9 cellular contexts compared by ENCODE assay signal in genomic region chr9:89426389-89426961, GRCh38.
DNase-seq lines count a peak whose midpoint lies in the region; ATAC-seq, FAIRE-seq and TF ChIP-seq lines count a peak whose summit lies in the region.
"Had no signal": no experiment of that assay in that cellular context is flagged by ENCODE, and none has a peak within 500 bp of the region (broad histone marks: within the 10 kb centered on the region; RNA-seq: fewer than 3 reads in every experiment).

No MANE protein-coding gene starts in this region.

- peak in 1 of 2 donors; percentile 4 for ATAC-seq in CD4-positive, CD25-positive, alpha-beta regulatory T cell (ENCODE audit: low read depth in 2 of 2)
- peak; percentile 68 for ATAC-seq in HG03159 (IDR thresholded peaks at IDR 0.05; ENCODE audit: unreplicated experiment)
- peak; percentile 10 to 50 for ATAC-seq in activated naive CD4-positive, alpha-beta T cell treated with anti-CD3 and anti-CD28 coated beads, Interleukin-2, amount 50 U/mL, for 72 hours

- intact Hi-C loops in thyroid gland (cut with DNase I), result no loop called here

- peak in 1 of 3 donors; percentile 46 for DNase-seq in CD4-positive, CD25-positive, alpha-beta regulatory T cell
- DNase-seq in GM19239 (ENCODE audit: insufficient read length, low spot score), result peak; percentile 67
- peak in 1 of 2 donors; percentile 76 for DNase-seq in activated naive CD4-positive, alpha-beta T cell treated with anti-CD3 and anti-CD28 coated beads, Interleukin-2, amount 50 U/mL, for 72 hours (ENCODE audit: low spot score in 2 of 2)
- DNase-seq in DMS53 (lab: John Stamatoyannopoulos, UW), result no peak
- no peak for DNase-seq in NCI-H524 treated with DMSO at 0.1 percent for 48 hours (lab: John Stamatoyannopoulos, UW)
- no peak for DNase-seq in NCI-H1694 (lab: John Stamatoyannopoulos, UW)
- no peak for DNase-seq in thyroid gland
- DNase-seq: right lobe of liver had no signal

- WGBS in thyroid gland, 2 donors, result 75 to 87% methylated on average over 13 of the region's 13 CpGs

- H3K4me1 Mint-ChIP-seq in CD4-positive, CD25-positive, alpha-beta regulatory T cell, result peaks cover 31 to 100% (median 65%) of the 10 kb centered on the region in 4 donors

- peak overlapping the region; percentile 56 to 80 (median 76) for H3K4me3 Mint-ChIP-seq in CD4-positive, CD25-positive, alpha-beta regulatory T cell

- H3K4me1 ChIP-seq in CD4-positive, CD25-positive, alpha-beta regulatory T cell (ENCODE audit: control insufficient read depth, insufficient read depth, low read length, poor library complexity, severe bottlenecking), result peaks cover 100% of the 10 kb centered on the region
- H3K4me1 ChIP-seq in thyroid gland, result peaks cover 0 to 18% of the 10 kb centered on the region in 2 donors
- H3K4me1 ChIP-seq: right lobe of liver had no signal

- H3K27me3 ChIP-seq in CD4-positive, CD25-positive, alpha-beta regulatory T cell (ENCODE audit: control insufficient read depth, insufficient read depth, low read length), result no peaks in the 10 kb centered on the region
- H3K27me3 ChIP-seq in thyroid gland, result no peaks in the 10 kb centered on the region
- H3K27me3 ChIP-seq: right lobe of liver had no signal

- no peak for TF ChIP-seq POLR2A in thyroid gland (IDR thresholded peaks at IDR 0.05)

- peaks cover 4% of the 10 kb centered on the region for H3K36me3 ChIP-seq in CD4-positive, CD25-positive, alpha-beta regulatory T cell (ENCODE audit: control insufficient read depth, insufficient read depth, low read length)
- H3K36me3 ChIP-seq in thyroid gland, result no peaks in the 10 kb centered on the region
- H3K36me3 ChIP-seq: right lobe of liver had no signal

- peak overlapping the region; percentile 57 for H3K4me3 ChIP-seq in CD4-positive, CD25-positive, alpha-beta regulatory T cell (ENCODE audit: low read depth, low read length)
- no peak overlapping the region for H3K4me3 ChIP-seq in thyroid gland (replicated peaks in 1 of 3)
- H3K4me3 ChIP-seq: right lobe of liver had no signal

- H3K36me3 Mint-ChIP-seq in CD4-positive, CD25-positive, alpha-beta regulatory T cell, result peaks cover 13% of the 10 kb centered on the region
- H3K36me3 Mint-ChIP-seq in activated naive CD4-positive, alpha-beta T cell treated with anti-CD3 and anti-CD28 coated beads, Interleukin-2, amount 50 U/mL, for 72 hours, result peaks cover 16 to 58% of the 10 kb centered on the region in 2 donors

- no peaks in the 10 kb centered on the region for H3K9me3 ChIP-seq in CD4-positive, CD25-positive, alpha-beta regulatory T cell (ENCODE audit: control insufficient read depth in 2 of 2, low read length in 2 of 2)
- H3K9me3 ChIP-seq in thyroid gland, result no peaks in the 10 kb centered on the region
- H3K9me3 ChIP-seq: right lobe of liver had no signal

- TF ChIP-seq CTCF in thyroid gland (IDR thresholded peaks at IDR 0.05), result no peak

- H3K9me3 Mint-ChIP-seq in CD4-positive, CD25-positive, alpha-beta regulatory T cell, result peaks cover 0 to 1% (median 0%) of the 10 kb centered on the region in 7 donors
- peaks cover 0 to 6% of the 10 kb centered on the region in 2 donors for H3K9me3 Mint-ChIP-seq in activated naive CD4-positive, alpha-beta T cell treated with anti-CD3 and anti-CD28 coated beads, Interleukin-2, amount 50 U/mL, for 72 hours

- FAIRE-seq in GM19239 (lab: Jason Lieb, UNC), result peak; percentile 100

- no peaks in the 10 kb centered on the region for H3K27me3 Mint-ChIP-seq in CD4-positive, CD25-positive, alpha-beta regulatory T cell

- H3K27ac ChIP-seq in CD4-positive, CD25-positive, alpha-beta regulatory T cell (ENCODE audit: insufficient read depth, low read length, poor library complexity, severe bottlenecking), result peak overlapping the region; percentile 69
- H3K27ac ChIP-seq in thyroid gland, result no peak overlapping the region
- H3K27ac ChIP-seq: right lobe of liver had no signal

- peak overlapping the region; percentile 92 to 95 (median 94) for H3K27ac Mint-ChIP-seq in CD4-positive, CD25-positive, alpha-beta regulatory T cell
- H3K27ac Mint-ChIP-seq in activated naive CD4-positive, alpha-beta T cell treated with anti-CD3 and anti-CD28 coated beads, Interleukin-2, amount 50 U/mL, for 72 hours, result peak overlapping the region; percentile 95 to 99
